ENCODE assay signal across 16 cellular contexts in genomic region chr4:100302061-100303026, GRCh38.
"Had no signal": no experiment of that assay in that cellular context is flagged by ENCODE, and none has a peak within 500 bp of the region (broad histone marks: within the 10 kb centered on the region; RNA-seq: fewer than 3 reads in every experiment).

No MANE protein-coding gene starts in this region.

- H3K4me3 ChIP-seq: ovary, sigmoid colon, tibial artery had no signal

- H3K36me3 ChIP-seq: ovary, sigmoid colon, tibial artery had no signal

- H3K9me3 ChIP-seq: ovary, sigmoid colon, tibial artery had no signal

- FAIRE-seq: endometrium, urothelium cell line had no signal

- H3K27me3 ChIP-seq: ovary, sigmoid colon, tibial artery had no signal

- DNase-seq: activated CD4-positive, alpha-beta memory T cell treated with anti-CD3 and anti-CD28 coated beads, Interleukin-2, amount 10 ng/mL, durations not matched to agents 7 days and 5 days; activated CD4-positive, alpha-beta T cell treated with anti-CD3 and anti-CD28 coated beads for 48 hours; activated CD4-positive, CD25-positive, alpha-beta regulatory T cell; activated CD8-positive, alpha-beta memory T cell treated with anti-CD3 and anti-CD28 coated beads, Interleukin-2, amount 10 ng/mL, durations not matched to agents 7 days and 5 days; activated naive CD4-positive, alpha-beta T cell treated with Interleukin-2 at 50 U/mL for 16 hours; activated naive CD8-positive, alpha-beta T cell treated with anti-CD3 and anti-CD28 coated beads, Interleukin-2, amount 10 ng/mL, durations not matched to agents 7 days and 5 days; cortex of kidney; mesenchymal stem cell; naive thymus-derived CD8-positive, alpha-beta T cell; ovary; sigmoid colon; stimulated activated naive B cell treated with anti-CD40 and anti-IgM and Interleukin-4, amounts not matched to agents 10 μg/mL and 1 μg/mL and 100 μg/mL, for 72 hours; T1000; tibial artery had no signal

- H3K27ac ChIP-seq: sigmoid colon had no signal
